26 cellular contexts compared by ENCODE assay signal in the genomic region with DNA sequence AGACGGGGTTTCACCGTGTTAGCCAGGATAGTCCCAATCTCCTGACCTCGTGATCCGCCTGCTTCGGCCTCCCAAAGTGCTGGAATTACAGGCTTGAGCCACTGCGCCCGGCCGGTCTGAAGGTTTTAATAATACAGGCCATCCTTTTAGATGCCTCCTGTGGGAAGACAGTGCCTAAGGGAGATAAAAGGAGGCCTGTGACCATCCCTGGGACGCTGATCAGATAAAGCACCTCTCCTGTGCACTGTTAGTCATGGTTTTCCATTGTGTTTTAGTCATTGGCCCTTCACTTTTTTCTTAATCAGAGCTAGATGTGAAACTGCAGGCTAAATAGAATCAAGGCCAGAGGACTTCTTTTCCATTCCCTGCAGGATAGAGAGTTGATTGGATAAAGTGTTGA.
"Had no signal": no experiment of that assay in that cellular context is flagged by ENCODE, and none has a peak within 500 bp of the region (broad histone marks: within the 10 kb centered on the region; RNA-seq: fewer than 3 reads in every experiment).

No MANE protein-coding gene starts in this region.

- H3K9me3 Mint-ChIP-seq: activated CD4-positive, alpha-beta memory T cell treated with anti-CD3 and anti-CD28 coated beads, Interleukin-2, amount 10 ng/mL, durations not matched to agents 7 days and 5 days; activated naive CD4-positive, alpha-beta T cell treated with anti-CD3 and anti-CD28 coated beads, Interleukin-2, amount 10 ng/mL, durations not matched to agents 7 days and 5 days; activated T-cell treated with anti-CD3 and anti-CD28 coated beads, Interleukin-2, amount 50 U/mL, for 72 hours; effector memory CD8-positive, alpha-beta T cell; natural killer cell had no signal

- H3K27me3 ChIP-seq: body of pancreas, dorsolateral prefrontal cortex, left lung, right atrium auricular region, suprapubic skin, tibial artery had no signal

- ATAC-seq: activated CD8-positive, alpha-beta memory T cell treated with anti-CD3 and anti-CD28 coated beads, Interleukin-2, amount 10 ng/mL, durations not matched to agents 7 days and 5 days; activated T-cell treated with anti-CD3 and anti-CD28 coated beads, Interleukin-2, amount 50 U/mL, for 72 hours; body of pancreas; effector memory CD8-positive, alpha-beta T cell; esophagus mucosa; left lung; lower lobe of right lung; natural killer cell; SK-N-SH treated with all-trans-retinoic acid at 6 μM for 48 hours had no signal

- H3K27ac Mint-ChIP-seq: activated T-cell treated with anti-CD3 and anti-CD28 coated beads, Interleukin-2, amount 50 U/mL, for 72 hours; effector memory CD8-positive, alpha-beta T cell; natural killer cell had no signal

- H3K9me3 ChIP-seq: body of pancreas, left lung, lower lobe of right lung, right atrium auricular region, suprapubic skin, tibial artery had no signal

- H3K4me3 ChIP-seq: body of pancreas, coronary artery, dorsolateral prefrontal cortex, left lung, lower lobe of right lung, right atrium auricular region, suprapubic skin, tibial artery had no signal

- H3K4me3 Mint-ChIP-seq: activated CD4-positive, alpha-beta memory T cell treated with anti-CD3 and anti-CD28 coated beads, Interleukin-2, amount 10 ng/mL, durations not matched to agents 7 days and 5 days; activated CD8-positive, alpha-beta memory T cell treated with anti-CD3 and anti-CD28 coated beads, Interleukin-2, amount 10 ng/mL, durations not matched to agents 7 days and 5 days; activated naive CD4-positive, alpha-beta T cell treated with anti-CD3 and anti-CD28 coated beads, Interleukin-2, amount 10 ng/mL, durations not matched to agents 7 days and 5 days; activated T-cell treated with anti-CD3 and anti-CD28 coated beads, Interleukin-2, amount 50 U/mL, for 72 hours; effector memory CD8-positive, alpha-beta T cell; natural killer cell had no signal

- H3K27ac ChIP-seq: coronary artery, dorsolateral prefrontal cortex, left lung, lower lobe of right lung, right atrium auricular region, suprapubic skin, tibial artery had no signal

- H3K27me3 Mint-ChIP-seq: activated CD4-positive, alpha-beta memory T cell treated with anti-CD3 and anti-CD28 coated beads, Interleukin-2, amount 10 ng/mL, durations not matched to agents 7 days and 5 days; activated CD8-positive, alpha-beta memory T cell treated with anti-CD3 and anti-CD28 coated beads, Interleukin-2, amount 10 ng/mL, durations not matched to agents 7 days and 5 days; activated naive CD4-positive, alpha-beta T cell treated with anti-CD3 and anti-CD28 coated beads, Interleukin-2, amount 10 ng/mL, durations not matched to agents 7 days and 5 days; effector memory CD8-positive, alpha-beta T cell had no signal

- DNase-seq: activated CD4-positive, alpha-beta memory T cell treated with anti-CD3 and anti-CD28 coated beads, Interleukin-2, amount 10 ng/mL, durations not matched to agents 7 days and 5 days; activated CD4-positive, alpha-beta T cell treated with anti-CD3 and anti-CD28 coated beads for 4 hours; activated CD4-positive, CD25-positive, alpha-beta regulatory T cell; activated CD8-positive, alpha-beta memory T cell treated with anti-CD3 and anti-CD28 coated beads, Interleukin-2, amount 10 ng/mL, durations not matched to agents 7 days and 5 days; activated gamma-delta T cell; activated naive CD4-positive, alpha-beta T cell treated with anti-CD3 and anti-CD28 coated beads, Interleukin-2, amount 10 ng/mL, durations not matched to agents 7 days and 5 days; activated T-cell treated with anti-CD3 and anti-CD28 coated beads, Interleukin-2, amount 50 U/mL, for 72 hours; body of pancreas; cerebellar nuclear complex; dorsolateral prefrontal cortex; effector memory CD8-positive, alpha-beta T cell; foreskin fibroblast; head of caudate nucleus; left lung; lower lobe of right lung; mesenchymal stem cell; natural killer cell; stimulated activated CD4-positive, alpha-beta T cell treated with anti-CD3 and anti-CD28 coated beads, Interleukin-15, amount 100 ng/mL, for 24 hours; stimulated activated CD4-positive, alpha-beta T cell treated with anti-CD3 and anti-CD28 coated beads, Interleukin-2, amount 100 ng/mL, for 24 hours; stimulated activated naive CD4-positive, alpha-beta T cell; tibial artery had no signal
